ENCODE assay signal across 1 cellular context in the genomic region with DNA sequence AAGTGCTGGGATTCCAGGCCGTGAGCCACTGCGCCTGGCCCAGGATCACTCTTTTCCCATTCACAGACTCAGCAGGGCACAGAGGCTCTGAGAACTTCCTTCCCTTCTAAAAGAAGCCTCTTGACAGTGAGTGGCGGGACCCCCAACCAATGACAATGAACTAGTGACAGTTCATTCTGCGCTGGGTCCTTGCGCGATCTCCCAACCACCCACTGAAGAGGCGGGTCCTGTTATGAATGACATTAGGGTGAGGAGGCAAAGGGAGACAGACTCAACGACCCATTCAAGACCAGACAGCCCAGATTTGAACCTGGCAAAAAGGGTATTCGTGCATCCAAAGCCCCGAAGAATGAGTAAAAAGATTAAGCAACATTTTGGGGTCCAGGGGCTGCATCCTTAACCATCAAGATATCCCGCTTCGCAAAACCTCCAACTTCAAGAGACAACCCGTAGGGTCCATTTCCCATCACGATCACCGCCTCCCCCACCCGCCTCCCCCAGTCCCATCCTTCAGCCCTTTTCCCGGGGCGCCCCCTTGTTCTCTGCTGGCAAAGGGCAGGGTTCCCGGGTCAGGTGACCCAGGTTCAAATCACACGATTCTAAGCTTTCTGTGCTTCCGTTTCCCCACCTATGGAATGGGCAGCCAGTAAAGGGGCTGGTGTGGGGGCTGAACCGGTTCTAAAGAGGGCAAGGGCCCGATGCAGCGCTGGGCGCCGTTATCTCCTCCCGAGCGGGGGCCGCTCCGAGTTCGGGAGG.
TF ChIP-seq lines count a peak whose summit lies in the region.

No MANE protein-coding gene starts in this region.

TF ChIP-seq in endothelial cell of umbilical vein, 7 proteins besides CTCF, POLR2A, EP300 and RAD21:
- TF ChIP-seq POLR2AphosphoS5 (IDR thresholded peaks at IDR 0.05; ENCODE audit: insufficient read depth, low read depth, low read length): no peak
- no peak for TF ChIP-seq EZH2 (IDR thresholded peaks at IDR 0.05; ENCODE audit: borderline replicate concordance, low read depth, low read length, severe bottlenecking)
- no peak for TF ChIP-seq MYC (IDR thresholded peaks at IDR 0.05; ENCODE audit: low read depth, low read length)
- TF ChIP-seq GATA2 (IDR thresholded peaks at IDR 0.05; ENCODE audit: insufficient read depth, insufficient read length, low read depth, low read length): no peak
